19 cellular contexts compared by ENCODE assay signal in genomic region chr2:124877065-124877671, GRCh38.
A peak's percentile ranks its signal among the peaks of the same experiment; 100 is the strongest.
DNase-seq lines count a peak whose midpoint lies in the region; ATAC-seq and TF ChIP-seq lines count a peak whose summit lies in the region.
"Had no signal": no experiment of that assay in that cellular context is flagged by ENCODE, and none has a peak within 500 bp of the region (broad histone marks: within the 10 kb centered on the region; RNA-seq: fewer than 3 reads in every experiment).

No MANE protein-coding gene starts in this region.

- TF ChIP-seq CTCF in Panc1 (IDR thresholded peaks at IDR 0.05) (no peak), fibroblast of lung (conservative IDR thresholded peaks at IDR 0.05 in 1 of 2, IDR thresholded peaks at IDR 0.05 in 1 of 2; ENCODE audit: low read depth in 1 of 2, low read length in 2 of 2) (no peak), retinal pigment epithelial cell (conservative IDR thresholded peaks at IDR 0.05; ENCODE audit: low read depth, low read length) (no peak)

- no peaks in the 10 kb centered on the region for H3K9me3 ChIP-seq in Panc1 (ENCODE audit: control insufficient read depth, insufficient read depth, low read depth, low read length)
- no peaks in the 10 kb centered on the region for H3K9me3 ChIP-seq in fibroblast of lung (ENCODE audit: control insufficient read depth, insufficient read depth, low read depth, low read length)

- in situ Hi-C loops in Panc1 (cut with HindIII; ENCODE audit: low pct_unique_long_range_greater_than_20kb, low sequenced_read_pairs): no loop called here

- no peak overlapping the region for H3K27ac ChIP-seq in Panc1 (ENCODE audit: low read length)
- no peak overlapping the region for H3K27ac ChIP-seq in fibroblast of lung (ENCODE audit: insufficient read depth, low read length)
- H3K27ac ChIP-seq: SK-N-MC had no signal

- no peak overlapping the region for H3K4me2 ChIP-seq in fibroblast of lung (ENCODE audit: extremely low read depth, insufficient read depth, low read length)

- ATAC-seq in GM18868 (IDR thresholded peaks at IDR 0.05; ENCODE audit: unreplicated experiment): peak; percentile 48
- peak; percentile 94 for ATAC-seq in Panc1
- ATAC-seq in esophagus mucosa: no peak
- ATAC-seq: activated T-cell treated with anti-CD3 and anti-CD28 coated beads, Interleukin-2, amount 50 U/mL, for 4 hours; HCT116; HepG2; sciatic nerve had no signal

- H3K4me1 ChIP-seq in Panc1 (ENCODE audit: control insufficient read depth, insufficient read depth, low read length) (no peaks in the 10 kb centered on the region), fibroblast of lung (ENCODE audit: control insufficient read depth, extremely low read depth, insufficient read depth, low read length) (no peaks in the 10 kb centered on the region)

- CTCF ChIA-PET in Panc1 (lab: Charles Lee): no interaction called here

- intact Hi-C loops in Panc1 (cut with micrococcal nuclease; ENCODE audit: unreplicated experiment): no loop called here

- H4K20me1 ChIP-seq in fibroblast of lung (ENCODE audit: control insufficient read depth, extremely low read depth, insufficient read depth, low read length): no peaks in the 10 kb centered on the region

- H3K79me2 ChIP-seq in fibroblast of lung (ENCODE audit: control insufficient read depth, insufficient read depth, low read length): no peaks in the 10 kb centered on the region

- DNase-seq in Panc1 (ENCODE audit: low read depth, low spot score) (no peak), fibroblast of lung (ENCODE audit: low read depth in 2 of 2) (peak; percentile 45 to 81), retinal pigment epithelial cell (ENCODE audit: low read depth) (peak; percentile 51), NCI-H1105 treated with DMSO at 0.1 percent for 48 hours (lab: John Stamatoyannopoulos, UW) (no peak)
- DNase-seq in activated CD8-positive, alpha-beta memory T cell treated with anti-CD3 and anti-CD28 coated beads, Interleukin-2, amount 50 U/mL, for 48 hours: no peak
- DNase-seq: activated CD4-positive, alpha-beta T cell treated with anti-CD3 and anti-CD28 coated beads, Interleukin-2, amount 10 ng/mL, durations not matched to agents 7 days and 5 days; activated naive CD8-positive, alpha-beta T cell treated with anti-CD3 and anti-CD28 coated beads for 36 hours; activated T-cell treated with anti-CD3 and anti-CD28 coated beads, Interleukin-2, amount 50 U/mL, for 4 hours; AML-193; NCI-H2081; NCI-H524; stimulated activated CD4-positive, alpha-beta T cell treated with anti-CD3 and anti-CD28 coated beads, Interleukin-1b, Interleukin-23, amount 100 ng/mL, for 48 hours; substantia nigra had no signal

- no peak overlapping the region for H3K9ac ChIP-seq in fibroblast of lung (ENCODE audit: insufficient read depth, low read length)

- H3K4me3 ChIP-seq in Panc1 (ENCODE audit: low read depth in 2 of 2, low read length in 2 of 2) (no peak overlapping the region), fibroblast of lung (replicated peaks in 1 of 4; ENCODE audit: control extremely low read depth in 1 of 4, insufficient read depth in 1 of 4, low read depth in 3 of 4, low read length in 4 of 4) (no peak overlapping the region), retinal pigment epithelial cell (ENCODE audit: low read length) (no peak overlapping the region)
- H3K4me3 ChIP-seq: SK-N-MC had no signal

- no peak overlapping the region for H2AFZ ChIP-seq in fibroblast of lung (ENCODE audit: low read length)

- no peaks in the 10 kb centered on the region for H3K27me3 ChIP-seq in Panc1 (ENCODE audit: control insufficient read depth, insufficient read depth, low read length)
- no peaks in the 10 kb centered on the region for H3K27me3 ChIP-seq in fibroblast of lung (ENCODE audit: control insufficient read depth, insufficient read depth, low read length)

- no peaks in the 10 kb centered on the region for H3K36me3 ChIP-seq in Panc1 (ENCODE audit: control insufficient read depth, insufficient read depth, low read length)
- H3K36me3 ChIP-seq in fibroblast of lung (ENCODE audit: control insufficient read depth, insufficient read depth, low read length): no peaks in the 10 kb centered on the region

- BruUV-seq in Panc1 (replicated peaks; lab: Mats Ljungman, UMichigan): no TSS peak

- POLR2A ChIA-PET in Panc1 (lab: Charles Lee): no interaction called here

Comparison
In these comparisons a context has a peak if more than half of its experiments do, and no peak if none do; other contexts are left out.
1. DNase-seq: peak in fibroblast of lung (2 of 2) and retinal pigment epithelial cell (single experiment); none in Panc1 (single experiment), activated CD8-positive, alpha-beta memory T cell treated with anti-CD3 and anti-CD28 coated beads, Interleukin-2, amount 50 U/mL, for 48 hours (single experiment) and NCI-H1105 treated with DMSO at 0.1 percent for 48 hours (single experiment).